Comparison of ENCODE assay signal across 30 cellular contexts in genomic region chr1:186474208-186474607, GRCh38. TPM values are rescaled to one million over a fixed set of nuclear protein-coding genes. Genes with fewer than 3 reads are reported as not detected.
A peak's percentile ranks its signal among the peaks of the same experiment; 100 is the strongest.
DNase-seq lines count a peak whose midpoint lies in the region; TF ChIP-seq lines count a peak whose summit lies in the region.
"Had no signal": no experiment of that assay in that cellular context is flagged by ENCODE, and none has a peak within 500 bp of the region (broad histone marks: within the 10 kb centered on the region; RNA-seq: fewer than 3 reads in every experiment).

No MANE protein-coding gene starts in this region.

- intact Hi-C loops in mammary epithelial cell (cut with micrococcal nuclease) = no loop called here
- intact Hi-C loops in MCF 10A (cut with micrococcal nuclease) = no loop called here

- no peak overlapping the region for H3K4me3 Mint-ChIP-seq in MCF 10A (ENCODE audit: unreplicated experiment)
- H3K4me3 Mint-ChIP-seq: activated CD4-positive, alpha-beta T cell treated with anti-CD3 and anti-CD28 coated beads, Interleukin-2, amount 10 ng/mL, durations not matched to agents 7 days and 5 days; IgD-negative memory B cell; nephron progenitor cell; T-helper 1 cell treated with Interleukin-12 subunit alpha and Interleukin-12 subunit beta and Interleukin-4 antibody, amounts not matched to agents 30 μg/mL and 1 μg/mL, for 36 hours; type B pancreatic cell had no signal

- no TSS peak for BruUV-seq in mammary epithelial cell (replicated peaks; lab: Mats Ljungman, UMichigan)
- BruUV-seq in MCF 10A (replicated peaks; lab: Mats Ljungman, UMichigan) = no TSS peak

- H3K9me3 Mint-ChIP-seq in MCF 10A (ENCODE audit: unreplicated experiment) = no peaks in the 10 kb centered on the region
- H3K9me3 Mint-ChIP-seq: activated CD4-positive, alpha-beta T cell treated with anti-CD3 and anti-CD28 coated beads, Interleukin-2, amount 10 ng/mL, durations not matched to agents 7 days and 5 days; activated T-helper 2 cell treated with anti-CD3 and anti-CD28 coated beads, Interferon-gamma antibody, Interleukin-2, Interleukin-4, amounts not matched to agents 10 μg/mL and 5 μg/mL and 100 μg/mL, durations not matched to agents 14 hours and 24 hours and 36 hours; nephron progenitor cell; T-helper 1 cell treated with Interleukin-12 subunit alpha and Interleukin-12 subunit beta and Interleukin-4 antibody, amounts not matched to agents 30 μg/mL and 1 μg/mL, for 36 hours; type B pancreatic cell had no signal

- H3K4me1 Mint-ChIP-seq in MCF 10A (ENCODE audit: insufficient read depth, unreplicated experiment) = no peaks in the 10 kb centered on the region
- H3K4me1 Mint-ChIP-seq: activated CD4-positive, alpha-beta T cell treated with anti-CD3 and anti-CD28 coated beads, Interleukin-2, amount 10 ng/mL, durations not matched to agents 7 days and 5 days; IgD-negative memory B cell; nephron progenitor cell had no signal

- no peak overlapping the region for H2AFZ ChIP-seq in mammary epithelial cell (ENCODE audit: low read depth, low read length)

- no peaks in the 10 kb centered on the region for H3K36me3 Mint-ChIP-seq in MCF 10A (ENCODE audit: insufficient read depth, unreplicated experiment)
- H3K36me3 Mint-ChIP-seq: IgD-negative memory B cell, type B pancreatic cell had no signal

- dilution Hi-C loops in mammary epithelial cell (cut with HindIII; ENCODE audit: low sequenced_read_pairs) = no loop called here

- in situ Hi-C loops in mammary epithelial cell (cut with MboI; ENCODE audit: low sequenced_read_pairs in 2 of 2) = no loop called here
- in situ Hi-C loops in ACHN (cut with HindIII; ENCODE audit: low pct_ligation_motif_present, low pct_unique_long_range_greater_than_20kb, low sequenced_read_pairs) = no loop called here

- no peaks in the 10 kb centered on the region for H4K20me1 ChIP-seq in mammary epithelial cell (ENCODE audit: insufficient read depth, low read length)
- H4K20me1 ChIP-seq: BLaER1 treated with 17β-estradiol and CSF1 and Interleukin-3, amounts not matched to agents 10 nM and 100 nM had no signal

- WGBS in mammary epithelial cell (ENCODE audit: low coverage, missing lambda C conversion rate) = 77% methylated on average over 2 of the region's 2 CpGs

- CTCF ChIA-PET in mammary epithelial cell (lab: Charles Lee; ENCODE audit: low non-redundant PET) (no interaction called here), MCF 10A (lab: Yijun Ruan, JAX) (interaction anchor here (0.6 kb wide), 1 partner anchor 1684 kb away, joined by 3 read pairs; no protein-coding TSS in a partner anchor)

- no peak overlapping the region for H3K9ac ChIP-seq in mammary epithelial cell (ENCODE audit: insufficient read depth, low read length)
- H3K9ac ChIP-seq: BLaER1 treated with 17β-estradiol and CSF1 and Interleukin-3, amounts not matched to agents 10 nM and 100 nM had no signal

- POLR2A ChIA-PET in MCF 10A (lab: Yijun Ruan, JAX) = no interaction called here

- H3K4me3 ChIP-seq in mammary epithelial cell (replicated peaks in 1 of 3; ENCODE audit: insufficient read depth in 1 of 3, low read depth in 2 of 3, low read length in 3 of 3) (no peak overlapping the region), SJCRH30 (no peak overlapping the region)
- no peak overlapping the region for H3K4me3 ChIP-seq in effector memory CD4-positive, alpha-beta T cell (ENCODE audit: insufficient read depth, low read depth, low read length, poor library complexity, severe bottlenecking)
- H3K4me3 ChIP-seq: BLaER1 treated with 17β-estradiol and CSF1 and Interleukin-3, amounts not matched to agents 10 nM and 100 nM; cardiac muscle cell; dorsolateral prefrontal cortex; stomach had no signal

- H3K9me3 ChIP-seq in mammary epithelial cell (replicated peaks; ENCODE audit: insufficient read depth, low read length) = no peaks in the 10 kb centered on the region
- no peaks in the 10 kb centered on the region for H3K9me3 ChIP-seq in SJCRH30 (replicated peaks)
- no peaks in the 10 kb centered on the region for H3K9me3 ChIP-seq in effector memory CD4-positive, alpha-beta T cell (ENCODE audit: control insufficient read depth, low read length)
- H3K9me3 ChIP-seq: BLaER1 treated with 17β-estradiol and CSF1 and Interleukin-3, amounts not matched to agents 10 nM and 100 nM; stomach had no signal

- DNase-seq in mammary epithelial cell (peak; percentile 52), MCF 10A (ENCODE audit: unreplicated experiment) (no peak), astrocyte of the hippocampus (ENCODE audit: low read depth, low spot score) (peak; percentile 8), islet precursor cell (peak; percentile 87), NCI-H1694 (lab: John Stamatoyannopoulos, UW) (no peak), SJCRH30 (no peak), ACHN (no peak)
- DNase-seq in effector memory CD4-positive, alpha-beta T cell = no peak
- DNase-seq: 8988T; activated CD4-positive, alpha-beta T cell treated with anti-CD3 and anti-CD28 coated beads, Interleukin-2, amount 10 ng/mL, durations not matched to agents 7 days and 5 days; dorsolateral prefrontal cortex; left colon; MM.1S; NCI-H187; NCI-H748 treated with DMSO at 0.1 percent for 48 hours; nephron progenitor cell; Right ventricle myocardium superior; small intestine; stimulated activated CD4-positive, alpha-beta T cell treated with anti-CD3 and anti-CD28 coated beads, Interleukin-4, amount 100 ng/mL, for 24 hours; stomach had no signal

- no peak overlapping the region for H3K4me2 ChIP-seq in mammary epithelial cell (ENCODE audit: insufficient read depth, low read depth, low read length)
- H3K4me2 ChIP-seq: BLaER1 treated with 17β-estradiol and CSF1 and Interleukin-3, amounts not matched to agents 10 nM and 100 nM had no signal

- no peaks in the 10 kb centered on the region for H3K79me2 ChIP-seq in mammary epithelial cell (ENCODE audit: insufficient read depth, low read length)

- no peak overlapping the region for H3K27ac Mint-ChIP-seq in MCF 10A (ENCODE audit: low read depth, unreplicated experiment)
- H3K27ac Mint-ChIP-seq: activated CD4-positive, alpha-beta T cell treated with anti-CD3 and anti-CD28 coated beads, Interleukin-2, amount 10 ng/mL, durations not matched to agents 7 days and 5 days; activated T-helper 2 cell treated with anti-CD3 and anti-CD28 coated beads, Interferon-gamma antibody, Interleukin-2, Interleukin-4, amounts not matched to agents 10 μg/mL and 5 μg/mL and 100 μg/mL, durations not matched to agents 14 hours and 24 hours and 36 hours; IgD-negative memory B cell; nephron progenitor cell; T-helper 1 cell treated with Interleukin-12 subunit alpha and Interleukin-12 subunit beta and Interleukin-4 antibody, amounts not matched to agents 30 μg/mL and 1 μg/mL, for 36 hours; type B pancreatic cell had no signal

- H3K27ac ChIP-seq in mammary epithelial cell (ENCODE audit: insufficient read depth, low read depth, low read length) (no peak overlapping the region), SJCRH30 (no peak overlapping the region)
- H3K27ac ChIP-seq in effector memory CD4-positive, alpha-beta T cell (ENCODE audit: insufficient read depth, low read length, poor library complexity, severe bottlenecking) = no peak overlapping the region
- H3K27ac ChIP-seq: BLaER1 treated with 17β-estradiol and CSF1 and Interleukin-3, amounts not matched to agents 10 nM and 100 nM; cardiac muscle cell; dorsolateral prefrontal cortex; epithelial cell of prostate; stomach had no signal

- no peaks in the 10 kb centered on the region for H3K27me3 ChIP-seq in mammary epithelial cell (ENCODE audit: insufficient read depth, low read length)
- H3K27me3 ChIP-seq in SJCRH30 = no peaks in the 10 kb centered on the region; the same call in 1 of the 2 replicates
- H3K27me3 ChIP-seq in effector memory CD4-positive, alpha-beta T cell (replicated peaks; ENCODE audit: control insufficient read depth, insufficient read depth, low read length, poor library complexity, severe bottlenecking) = no peaks in the 10 kb centered on the region
- H3K27me3 ChIP-seq: BLaER1 treated with 17β-estradiol and CSF1 and Interleukin-3, amounts not matched to agents 10 nM and 100 nM; cardiac muscle cell; dorsolateral prefrontal cortex; stomach had no signal

- H3K4me1 ChIP-seq in mammary epithelial cell (ENCODE audit: insufficient read depth, low read length) (no peaks in the 10 kb centered on the region), SJCRH30 (no peaks in the 10 kb centered on the region)
- H3K4me1 ChIP-seq in effector memory CD4-positive, alpha-beta T cell (ENCODE audit: control insufficient read depth, insufficient read depth, low read length, poor library complexity, severe bottlenecking) = no peaks in the 10 kb centered on the region
- H3K4me1 ChIP-seq: stomach had no signal

- no peaks in the 10 kb centered on the region for H3K36me3 ChIP-seq in mammary epithelial cell (ENCODE audit: insufficient read depth, low read length)
- no peaks in the 10 kb centered on the region for H3K36me3 ChIP-seq in SJCRH30
- H3K36me3 ChIP-seq in effector memory CD4-positive, alpha-beta T cell (ENCODE audit: control insufficient read depth, insufficient read depth, low read length) = no peaks in the 10 kb centered on the region
- H3K36me3 ChIP-seq: BLaER1 treated with 17β-estradiol and CSF1 and Interleukin-3, amounts not matched to agents 10 nM and 100 nM; cardiac muscle cell; stomach had no signal

- H3K27me3 Mint-ChIP-seq in MCF 10A (ENCODE audit: insufficient read depth, unreplicated experiment) = no peaks in the 10 kb centered on the region
- H3K27me3 Mint-ChIP-seq: type B pancreatic cell had no signal

- TF ChIP-seq CTCF in mammary epithelial cell (conservative IDR thresholded peaks at IDR 0.05 in 1 of 2, IDR thresholded peaks at IDR 0.05 in 1 of 2; ENCODE audit: extremely low read depth in 1 of 2, insufficient read depth in 1 of 2, low read depth in 1 of 2, low read length in 2 of 2) (no peak), MCF 10A (IDR thresholded peaks at IDR 0.05; ENCODE audit: unreplicated experiment) (no peak)

RNA-seq across cellular contexts. Expression of gene PDC, which starts 13.3 kb away (rescaled TPM):
- total RNA-seq in mammary epithelial cell (not detected), MCF 10A (2022) (not detected in 2 replicates)
- not detected for polyA plus RNA-seq in mammary epithelial cell
- polyA minus RNA-seq in mammary epithelial cell = not detected
- total RNA-seq in SJCRH30 (2014; rRNA removed; shearing (Covaris generic)) = not detected in 2 replicates
- total RNA-seq: activated CD4-positive, alpha-beta T cell treated with anti-CD3 and anti-CD28 coated beads, Interleukin-2, amount 10 ng/mL, durations not matched to agents 7 days and 5 days; activated T-helper 2 cell treated with anti-CD3 and anti-CD28 coated beads, Interferon-gamma antibody, Interleukin-2, Interleukin-4, amounts not matched to agents 10 μg/mL and 5 μg/mL and 100 μg/mL, durations not matched to agents 14 hours and 24 hours and 36 hours; cardiac muscle cell; left colon; mononuclear cell; OCI-LY7; pulmonary artery endothelial cell; Right ventricle myocardium superior; stomach had no signal
- polyA plus RNA-seq: cardiac muscle cell, IgD-negative memory B cell, small intestine, stomach had no signal

Comparison
In these comparisons a context has a peak if more than half of its experiments do, and no peak if none do; other contexts are left out.
1. DNase-seq: peak in mammary epithelial cell (single experiment), astrocyte of the hippocampus (single experiment) and islet precursor cell (single experiment); none in MCF 10A (single experiment), NCI-H1694 (single experiment), SJCRH30 (0 of 2), ACHN (single experiment) and effector memory CD4-positive, alpha-beta T cell (0 of 3).